Comparison of ENCODE assay signal across 6 cellular contexts in genomic region chr16:31118223-31119155, GRCh38. TPM values are rescaled to one million over a fixed set of nuclear protein-coding genes. Genes with fewer than 3 reads are reported as not detected.
DNase-seq lines count a peak whose midpoint lies in the region; ATAC-seq and TF ChIP-seq lines count a peak whose summit lies in the region.

No MANE protein-coding gene starts in this region.

- no peak for TF ChIP-seq EP300 in neural cell (conservative IDR thresholded peaks at IDR 0.05; ENCODE audit: poor library complexity, severe bottlenecking)

- peaks cover 3% of the 10 kb centered on the region for H3F3A ChIP-seq in neural cell (ENCODE audit: insufficient read depth, low read length, poor library complexity, severe bottlenecking)

- H3K4me2 ChIP-seq in neural cell (ENCODE audit: low read length): peak overlapping the region; percentile 94

- peak overlapping the region; percentile 93 to 99 (median 95) for H3K27ac ChIP-seq in body of pancreas
- H3K27ac ChIP-seq in neural cell (ENCODE audit: low read length): peak overlapping the region; percentile 89

- DNase-seq in HFFc6: peak; percentile 93
- DNase-seq in body of pancreas: peak in 1 of 4 donors; percentile 51
- DNase-seq in NCI-H524 (lab: John Stamatoyannopoulos, UW): no peak

- peak overlapping the region in 1 of 2 donors; percentile 8 for H3K4me3 ChIP-seq in body of pancreas
- peak overlapping the region; percentile 68 for H3K4me3 ChIP-seq in neural cell (ENCODE audit: low read length)

- peak overlapping the region; percentile 79 for H3K9ac ChIP-seq in neural cell (ENCODE audit: low read length)

- peaks cover 8% of the 10 kb centered on the region for H3K79me2 ChIP-seq in neural cell (replicated peaks; ENCODE audit: insufficient read depth, low read length)

- H3K9me3 Mint-ChIP-seq in HFFc6: no peaks in the 10 kb centered on the region

- no peak for TF ChIP-seq RAD21 in neural cell (conservative IDR thresholded peaks at IDR 0.05)

- no peak for TF ChIP-seq POLR2A in body of pancreas (IDR thresholded peaks at IDR 0.05)

- H3K27ac Mint-ChIP-seq in HFFc6: peak overlapping the region; percentile 99

- ATAC-seq in body of pancreas (no peak), GM19035 (IDR thresholded peaks at IDR 0.05; ENCODE audit: unreplicated experiment) (no peak)
- ATAC-seq in activated CD4-positive, CD25-positive, alpha-beta regulatory T cell treated with anti-CD3 and anti-CD28 coated beads, Interleukin-2, amount 50 U/mL, for 24 hours: no peak

- peaks cover 12% of the 10 kb centered on the region for H3K36me3 Mint-ChIP-seq in HFFc6 (ENCODE audit: low read depth)

- 47 to 51% methylated on average over 9 of the region's 9 CpGs for WGBS in body of pancreas, 2 donors

- TF ChIP-seq CTCF in HFFc6 (IDR thresholded peaks at IDR 0.05) (no peak), body of pancreas (IDR thresholded peaks at IDR 0.05) (no peak), neural cell (IDR thresholded peaks at IDR 0.05; ENCODE audit: poor library complexity, severe bottlenecking) (no peak)

- peaks cover 6% of the 10 kb centered on the region for H3K27me3 Mint-ChIP-seq in HFFc6 (ENCODE audit: insufficient read depth)

- intact Hi-C loops in body of pancreas (cut with DNase I): no loop called here

- peaks cover 7 to 16% of the 10 kb centered on the region in 2 donors for H3K36me3 ChIP-seq in body of pancreas (replicated peaks in 1 of 2; ENCODE audit: insufficient read depth in 1 of 2, low read depth in 2 of 2)
- H3K36me3 ChIP-seq in neural cell (ENCODE audit: insufficient read depth, low read length): no peaks in the 10 kb centered on the region

- H3K27me3 ChIP-seq in body of pancreas (no peaks in the 10 kb centered on the region), neural cell (ENCODE audit: insufficient read depth, low read depth, low read length) (no peaks in the 10 kb centered on the region)

- peak overlapping the region; percentile 91 for H3K4me3 Mint-ChIP-seq in HFFc6

- H3K9me3 ChIP-seq in body of pancreas (no peaks in the 10 kb centered on the region), neural cell (ENCODE audit: low read length) (no peaks in the 10 kb centered on the region)

- no peaks in the 10 kb centered on the region for H4K20me1 ChIP-seq in neural cell (ENCODE audit: insufficient read depth)

- H3K4me1 ChIP-seq in body of pancreas: peaks cover 50% of the 10 kb centered on the region

- H2AFZ ChIP-seq in neural cell (ENCODE audit: low read depth, low read length): peak overlapping the region; percentile 53

- H3K4me1 Mint-ChIP-seq in HFFc6 (ENCODE audit: low read depth): peaks cover 14% of the 10 kb centered on the region

- no peaks in the 10 kb centered on the region for H3K9me2 ChIP-seq in neural cell (ENCODE audit: insufficient read depth, low read length)

TF ChIP-seq in neural cell, 6 proteins besides CTCF, POLR2A, EP300 and RAD21:
- TF ChIP-seq POLR2AphosphoS5 (IDR thresholded peaks at IDR 0.05): no peak
- no peak for TF ChIP-seq SMC3 (conservative IDR thresholded peaks at IDR 0.05; ENCODE audit: poor library complexity)
- no peak for TF ChIP-seq TAF1 (IDR thresholded peaks at IDR 0.05; ENCODE audit: low read depth)
- no peak for TF ChIP-seq REST (IDR thresholded peaks at IDR 0.05; ENCODE audit: borderline replicate concordance)
- TF ChIP-seq EZH2 (IDR thresholded peaks at IDR 0.05; ENCODE audit: borderline replicate concordance, insufficient read depth, low read length, poor library complexity, severe bottlenecking): no peak
- no peak for TF ChIP-seq MXI1 (conservative IDR thresholded peaks at IDR 0.05; ENCODE audit: poor library complexity, severe bottlenecking)
TF ChIP-seq in neural cell: peak in this region for 0.

RNA-seq across cellular contexts. Expression of gene KAT8, which starts 1.0 kb away (rescaled TPM):
- total RNA-seq in HFFc6 (2021; fragmentation: NEBNext Ultra II Directional; extraction: Animal tissue kit (Norgen Biotek cat#: 25700)): 10 to 100 TPM; 28.1 to 31.8 (median 29.6) TPM
- 10 to 100 TPM; 55.7 to 66.4 TPM for total RNA-seq in body of pancreas
- polyA plus RNA-seq in neural cell: 98.0 and 132 TPM in 2 replicates
- 68.1 and 71.8 TPM in 2 replicates for polyA minus RNA-seq in neural cell

RNA-seq across cellular contexts. Expression of gene BCKDK, which starts 10.3 kb away (rescaled TPM):
- 10 to 100 TPM; 56.8 to 64.8 (median 59.4) TPM for total RNA-seq in HFFc6 (2021; fragmentation: NEBNext Ultra II Directional; extraction: Animal tissue kit (Norgen Biotek cat#: 25700))
- 10 to 100 TPM; 33.9 to 61.7 TPM for total RNA-seq in body of pancreas
- 21.3 and 26.8 TPM in 2 replicates for polyA plus RNA-seq in neural cell
- 18.7 and 22.0 TPM in 2 replicates for polyA minus RNA-seq in neural cell

RNA-seq across cellular contexts. Expression of gene PRSS8, which starts 17.0 kb away (rescaled TPM):
- not detected for total RNA-seq in HFFc6 (2021; fragmentation: NEBNext Ultra II Directional; extraction: Animal tissue kit (Norgen Biotek cat#: 25700))
- 10 to 100 TPM; 75.5 to 81.7 TPM for total RNA-seq in body of pancreas
- polyA plus RNA-seq in neural cell: not detected in 2 replicates
- polyA minus RNA-seq in neural cell: not detected in 2 replicates

RNA-seq across cellular contexts. Expression of gene VKORC1, which starts 23.9 kb away (rescaled TPM):
- total RNA-seq in HFFc6 (2021; fragmentation: NEBNext Ultra II Directional; extraction: Animal tissue kit (Norgen Biotek cat#: 25700)): 100 to 1,000 TPM; 123 to 184 (median 130) TPM
- total RNA-seq in body of pancreas: 100 to 1,000 TPM in 1 of 2 donors, 10 to 100 TPM in 1; 42.5 to 104 TPM
- polyA plus RNA-seq in neural cell: 103 and 105 TPM in 2 replicates
- polyA minus RNA-seq in neural cell: 54.8 and 57.8 TPM in 2 replicates

RNA-seq across cellular contexts. Expression of gene PRSS53, which starts 29.7 kb away (rescaled TPM):
- 1 to 10 TPM in 5 of 6 experiments, under 1 TPM in 1; 0.85 to 2.6 (median 1.4) TPM for total RNA-seq in HFFc6 (2021; fragmentation: NEBNext Ultra II Directional; extraction: Animal tissue kit (Norgen Biotek cat#: 25700))
- total RNA-seq in body of pancreas: 1 to 10 TPM; 3.0 to 6.0 TPM
- polyA plus RNA-seq in neural cell: 9.3 and 13.6 TPM in 2 replicates
- 4.9 TPM in 2 replicates for polyA minus RNA-seq in neural cell

Comparison
In these comparisons a context has a peak if more than half of its experiments do, and no peak if none do; other contexts are left out.
1. RNA of gene PRSS8, which starts 17.0 kb away (total RNA-seq): 75.5 to 81.7 TPM in body of pancreas; not detected in HFFc6; every median in the first group is over 10 times any median in the second.